Comparison of ENCODE assay signal across 1 cellular context in genomic region chr10:129867780-129868179, GRCh38.
TF ChIP-seq lines count a peak whose summit lies in the region.

No MANE protein-coding gene starts in this region.

TF ChIP-seq in GM23338, 12 proteins besides CTCF, POLR2A, EP300 and RAD21 (continued from another document):
- TF ChIP-seq ZNF462 (CRISPR knock-in tag; IDR thresholded peaks at IDR 0.05) (no peak), EZH2phosphoT487 (IDR thresholded peaks at IDR 0.05; ENCODE audit: unreplicated experiment) (no peak), ETS1 (IDR thresholded peaks at IDR 0.05) (no peak)
